In genomic region chr2:241093133-241093761, GRCh38 we compare ENCODE assay signal across 1 cellular context.
A peak's percentile ranks its signal among the peaks of the same experiment; 100 is the strongest.
TF ChIP-seq lines count a peak whose summit lies in the region.
"Not testable (repeated sequence)": the region's sequence is repeated elsewhere in the genome, so short reads cannot be mapped to it uniquely, and the experiment has no call there.

No MANE protein-coding gene starts in this region.

TF ChIP-seq in HepG2, 621 proteins besides CTCF, POLR2A, EP300 and RAD21 (continued from another document and continues in another):
- TF ChIP-seq, protein P1, sequence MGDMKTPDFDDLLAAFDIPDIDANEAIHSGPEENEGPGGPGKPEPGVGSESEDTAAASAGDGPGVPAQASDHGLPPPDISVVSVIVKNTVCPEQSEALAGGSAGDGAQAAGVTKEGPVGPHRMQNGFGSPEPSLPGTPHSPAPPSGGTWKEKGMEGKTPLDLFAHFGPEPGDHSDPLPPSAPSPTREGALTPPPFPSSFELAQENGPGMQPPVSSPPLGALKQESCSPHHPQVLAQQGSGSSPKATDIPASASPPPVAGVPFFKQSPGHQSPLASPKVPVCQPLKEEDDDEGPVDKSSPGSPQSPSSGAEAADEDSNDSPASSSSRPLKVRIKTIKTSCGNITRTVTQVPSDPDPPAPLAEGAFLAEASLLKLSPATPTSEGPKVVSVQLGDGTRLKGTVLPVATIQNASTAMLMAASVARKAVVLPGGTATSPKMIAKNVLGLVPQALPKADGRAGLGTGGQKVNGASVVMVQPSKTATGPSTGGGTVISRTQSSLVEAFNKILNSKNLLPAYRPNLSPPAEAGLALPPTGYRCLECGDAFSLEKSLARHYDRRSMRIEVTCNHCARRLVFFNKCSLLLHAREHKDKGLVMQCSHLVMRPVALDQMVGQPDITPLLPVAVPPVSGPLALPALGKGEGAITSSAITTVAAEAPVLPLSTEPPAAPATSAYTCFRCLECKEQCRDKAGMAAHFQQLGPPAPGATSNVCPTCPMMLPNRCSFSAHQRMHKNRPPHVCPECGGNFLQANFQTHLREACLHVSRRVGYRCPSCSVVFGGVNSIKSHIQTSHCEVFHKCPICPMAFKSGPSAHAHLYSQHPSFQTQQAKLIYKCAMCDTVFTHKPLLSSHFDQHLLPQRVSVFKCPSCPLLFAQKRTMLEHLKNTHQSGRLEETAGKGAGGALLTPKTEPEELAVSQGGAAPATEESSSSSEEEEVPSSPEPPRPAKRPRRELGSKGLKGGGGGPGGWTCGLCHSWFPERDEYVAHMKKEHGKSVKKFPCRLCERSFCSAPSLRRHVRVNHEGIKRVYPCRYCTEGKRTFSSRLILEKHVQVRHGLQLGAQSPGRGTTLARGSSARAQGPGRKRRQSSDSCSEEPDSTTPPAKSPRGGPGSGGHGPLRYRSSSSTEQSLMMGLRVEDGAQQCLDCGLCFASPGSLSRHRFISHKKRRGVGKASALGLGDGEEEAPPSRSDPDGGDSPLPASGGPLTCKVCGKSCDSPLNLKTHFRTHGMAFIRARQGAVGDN (CRISPR knock-in tag; IDR thresholded peaks at IDR 0.05) = peak; percentile 52
- TF ChIP-seq RXRB (CRISPR knock-in tag; IDR thresholded peaks at IDR 0.05; ENCODE audit: borderline replicate concordance) (peak; percentile 68; the same call in 1 of the 2 replicates), HNF4G (IDR thresholded peaks at IDR 0.05; ENCODE audit: borderline replicate concordance, low read depth, low read length) (0 out of 2 replicates have a peak, but pooled peaks have one; percentile 48), HNF4G (CRISPR knock-in tag; IDR thresholded peaks at IDR 0.05; ENCODE audit: borderline replicate concordance, low read depth) (0 out of 2 replicates have a peak, but pooled peaks have one; percentile 44), SKI (IDR thresholded peaks at IDR 0.05; ENCODE audit: partially characterized antibody) (peak; percentile 61), RXRA (CRISPR knock-in tag; IDR thresholded peaks at IDR 0.05) (peak; percentile 80; the same call in 1 of the 2 replicates), ATF4 (CRISPR knock-in tag; IDR thresholded peaks at IDR 0.05) (0 out of 4 replicates have a peak, but pooled peaks of 1 of the 2 experiments have one; percentile 39), ZKSCAN5 (CRISPR knock-in tag; IDR thresholded peaks at IDR 0.05) (peak; percentile 68; the same call in 1 of the 2 replicates), HIVEP1 (CRISPR knock-in tag; IDR thresholded peaks at IDR 0.05) (0 out of 2 replicates have a peak, but pooled peaks have one; percentile 58), ISL2 (CRISPR knock-in tag; IDR thresholded peaks at IDR 0.05) (peak; percentile 96), ZNF772 (CRISPR knock-in tag; IDR thresholded peaks at IDR 0.05) (peak; percentile 91; the same call in 1 of the 2 replicates), SNAPC5 (CRISPR knock-in tag; IDR thresholded peaks at IDR 0.05; ENCODE audit: borderline replicate concordance) (0 out of 2 replicates have a peak, but pooled peaks have one; percentile 37), MXD3 (CRISPR knock-in tag; IDR thresholded peaks at IDR 0.05) (peak; percentile 34; the same call in 1 of the 2 replicates), SALL1 (CRISPR knock-in tag; IDR thresholded peaks at IDR 0.05) (peak; percentile 90), NCOA2 (CRISPR knock-in tag; IDR thresholded peaks at IDR 0.05) (peak; percentile 88), RERE (CRISPR knock-in tag; IDR thresholded peaks at IDR 0.05; ENCODE audit: low read depth) (peak; percentile 97), ZC3H4 (CRISPR knock-in tag; IDR thresholded peaks at IDR 0.05; ENCODE audit: borderline replicate concordance) (0 out of 2 replicates have a peak, but pooled peaks have one; percentile 72), NRL (CRISPR knock-in tag; IDR thresholded peaks at IDR 0.05; ENCODE audit: borderline replicate concordance) (0 out of 2 replicates have a peak, but pooled peaks have one; percentile 58), ZNF556 (CRISPR knock-in tag; IDR thresholded peaks at IDR 0.05; ENCODE audit: borderline replicate concordance) (peak; percentile 85; the same call in 1 of the 2 replicates), ZNF501 (CRISPR knock-in tag; IDR thresholded peaks at IDR 0.05) (peak; percentile 80), ZNF781 (CRISPR knock-in tag; IDR thresholded peaks at IDR 0.05; ENCODE audit: borderline replicate concordance, not compliant biosample characterization) (peak; percentile 11), CEBPG (CRISPR knock-in tag; IDR thresholded peaks at IDR 0.05) (peak; percentile 38; the same call in 1 of the 2 replicates), ZHX2 (IDR thresholded peaks at IDR 0.05; ENCODE audit: low read depth) (0 out of 2 replicates have a peak, but pooled peaks have one; percentile 34), KDM5B (CRISPR knock-in tag; IDR thresholded peaks at IDR 0.05; ENCODE audit: borderline replicate concordance) (peak; percentile 55; the same call in 1 of the 2 replicates), TBX2 (CRISPR knock-in tag; IDR thresholded peaks at IDR 0.05; ENCODE audit: borderline replicate concordance) (peak; percentile 98), ZSCAN9 (CRISPR knock-in tag; IDR thresholded peaks at IDR 0.05; ENCODE audit: borderline replicate concordance) (peak; percentile 89), MXD4 (CRISPR knock-in tag; IDR thresholded peaks at IDR 0.05) (peak; percentile 78; the same call in 1 of the 2 replicates), GATA4 (IDR thresholded peaks at IDR 0.05; ENCODE audit: borderline replicate concordance, low read depth) (peak; percentile 57; the same call in 1 of the 2 replicates), ZNF749 (CRISPR knock-in tag; IDR thresholded peaks at IDR 0.05; ENCODE audit: borderline replicate concordance) (peak; percentile 75; the same call in 1 of the 2 replicates)
- TF ChIP-seq, protein P2, sequence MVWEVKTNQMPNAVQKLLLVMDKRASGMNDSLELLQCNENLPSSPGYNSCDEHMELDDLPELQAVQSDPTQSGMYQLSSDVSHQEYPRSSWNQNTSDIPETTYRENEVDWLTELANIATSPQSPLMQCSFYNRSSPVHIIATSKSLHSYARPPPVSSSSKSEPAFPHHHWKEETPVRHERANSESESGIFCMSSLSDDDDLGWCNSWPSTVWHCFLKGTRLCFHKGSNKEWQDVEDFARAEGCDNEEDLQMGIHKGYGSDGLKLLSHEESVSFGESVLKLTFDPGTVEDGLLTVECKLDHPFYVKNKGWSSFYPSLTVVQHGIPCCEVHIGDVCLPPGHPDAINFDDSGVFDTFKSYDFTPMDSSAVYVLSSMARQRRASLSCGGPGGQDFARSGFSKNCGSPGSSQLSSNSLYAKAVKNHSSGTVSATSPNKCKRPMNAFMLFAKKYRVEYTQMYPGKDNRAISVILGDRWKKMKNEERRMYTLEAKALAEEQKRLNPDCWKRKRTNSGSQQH (CRISPR knock-in tag; IDR thresholded peaks at IDR 0.05; ENCODE audit: low read depth) = peak; percentile 43; the same call in 1 of the 2 replicates
- TF ChIP-seq, protein P3, sequence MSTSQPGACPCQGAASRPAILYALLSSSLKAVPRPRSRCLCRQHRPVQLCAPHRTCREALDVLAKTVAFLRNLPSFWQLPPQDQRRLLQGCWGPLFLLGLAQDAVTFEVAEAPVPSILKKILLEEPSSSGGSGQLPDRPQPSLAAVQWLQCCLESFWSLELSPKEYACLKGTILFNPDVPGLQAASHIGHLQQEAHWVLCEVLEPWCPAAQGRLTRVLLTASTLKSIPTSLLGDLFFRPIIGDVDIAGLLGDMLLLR (CRISPR knock-in tag; IDR thresholded peaks at IDR 0.05) = peak; percentile 55; the same call in 1 of the 2 replicates
- not testable (repeated sequence) for TF ChIP-seq ZHX2 (CRISPR knock-in tag; IDR thresholded peaks at IDR 0.05; ENCODE audit: borderline replicate concordance)
- TF ChIP-seq, protein P4, sequence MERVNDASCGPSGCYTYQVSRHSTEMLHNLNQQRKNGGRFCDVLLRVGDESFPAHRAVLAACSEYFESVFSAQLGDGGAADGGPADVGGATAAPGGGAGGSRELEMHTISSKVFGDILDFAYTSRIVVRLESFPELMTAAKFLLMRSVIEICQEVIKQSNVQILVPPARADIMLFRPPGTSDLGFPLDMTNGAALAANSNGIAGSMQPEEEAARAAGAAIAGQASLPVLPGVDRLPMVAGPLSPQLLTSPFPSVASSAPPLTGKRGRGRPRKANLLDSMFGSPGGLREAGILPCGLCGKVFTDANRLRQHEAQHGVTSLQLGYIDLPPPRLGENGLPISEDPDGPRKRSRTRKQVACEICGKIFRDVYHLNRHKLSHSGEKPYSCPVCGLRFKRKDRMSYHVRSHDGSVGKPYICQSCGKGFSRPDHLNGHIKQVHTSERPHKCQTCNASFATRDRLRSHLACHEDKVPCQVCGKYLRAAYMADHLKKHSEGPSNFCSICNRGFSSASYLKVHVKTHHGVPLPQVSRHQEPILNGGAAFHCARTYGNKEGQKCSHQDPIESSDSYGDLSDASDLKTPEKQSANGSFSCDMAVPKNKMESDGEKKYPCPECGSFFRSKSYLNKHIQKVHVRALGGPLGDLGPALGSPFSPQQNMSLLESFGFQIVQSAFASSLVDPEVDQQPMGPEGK (CRISPR knock-in tag; IDR thresholded peaks at IDR 0.05) = peak; percentile 57
